Comparison of ENCODE assay signal across 26 cellular contexts in genomic region chr22:40394607-40395006, GRCh38. TPM values are rescaled to one million over a fixed set of nuclear protein-coding genes. Genes with fewer than 3 reads are reported as not detected.
DNase-seq lines count a peak whose midpoint lies in the region; ATAC-seq and TF ChIP-seq lines count a peak whose summit lies in the region.
"Had no signal": no experiment of that assay in that cellular context is flagged by ENCODE, and none has a peak within 500 bp of the region (broad histone marks: within the 10 kb centered on the region; RNA-seq: fewer than 3 reads in every experiment).

No MANE protein-coding gene starts in this region.

- H3K9me3 Mint-ChIP-seq in CD8-positive, alpha-beta T cell: no peaks in the 10 kb centered on the region
- H3K9me3 Mint-ChIP-seq in activated naive CD8-positive, alpha-beta T cell (ENCODE audit: low read depth): no peaks in the 10 kb centered on the region
- no peaks in the 10 kb centered on the region for H3K9me3 Mint-ChIP-seq in neural progenitor cell
- H3K9me3 Mint-ChIP-seq: activated T-helper 17 cell treated with anti-CD3 and anti-CD28 coated beads, Interleukin-2, amount 50 U/mL, for 72 hours; CD14-positive monocyte; nephron progenitor cell; stimulated activated effector memory CD8-positive, alpha-beta T cell treated with anti-CD3 and anti-CD28 coated beads, Interleukin-12 subunit alpha, Interleukin-12 subunit beta, amount 100 ng/mL, for 72 hours had no signal

- POLR2A ChIA-PET in CD8-positive, alpha-beta T cell (lab: Charles Lee): interaction anchor here (0.6 to 1.2 kb wide), 3 partner anchors 9 to 118 kb away, joined by 3 to 6 read pairs (median 3); no protein-coding TSS in a partner anchor

- no peak overlapping the region for H3K4me3 ChIP-seq in CD8-positive, alpha-beta T cell (ENCODE audit: low read depth, low read length)
- H3K4me3 ChIP-seq in neural progenitor cell: no peak overlapping the region
- H3K4me3 ChIP-seq: K562, lung, MG63, SJSA1 had no signal

- H3K79me2 ChIP-seq in neural progenitor cell (ENCODE audit: low read depth): peaks cover 10% of the 10 kb centered on the region

- H3K4me1 Mint-ChIP-seq in CD8-positive, alpha-beta T cell (ENCODE audit: low read depth): peaks cover 70% of the 10 kb centered on the region
- H3K4me1 Mint-ChIP-seq in activated naive CD8-positive, alpha-beta T cell (ENCODE audit: low read depth): peaks cover 81% of the 10 kb centered on the region
- H3K4me1 Mint-ChIP-seq in neural progenitor cell: peaks cover 26% of the 10 kb centered on the region

- no peak overlapping the region for H3K9ac ChIP-seq in neural progenitor cell

- H3K4me2 ChIP-seq in neural progenitor cell: no peak overlapping the region

- peaks cover 16% of the 10 kb centered on the region for H3K36me3 Mint-ChIP-seq in CD8-positive, alpha-beta T cell
- H3K36me3 Mint-ChIP-seq in activated naive CD8-positive, alpha-beta T cell: peaks cover 2% of the 10 kb centered on the region
- peaks cover 5% of the 10 kb centered on the region for H3K36me3 Mint-ChIP-seq in neural progenitor cell

- H3K27me3 ChIP-seq in CD8-positive, alpha-beta T cell (ENCODE audit: insufficient read depth, low read length): no peaks in the 10 kb centered on the region
- no peaks in the 10 kb centered on the region for H3K27me3 ChIP-seq in neural progenitor cell
- H3K27me3 ChIP-seq: MG63, SJSA1 had no signal

- H3F3A ChIP-seq in neural progenitor cell (ENCODE audit: low read depth): peaks cover 4% of the 10 kb centered on the region

- ATAC-seq in CD8-positive, alpha-beta T cell: no peak
- ATAC-seq: activated T-helper 17 cell treated with anti-CD3 and anti-CD28 coated beads, Interleukin-2, amount 50 U/mL, for 72 hours; K562; left cardiac atrium; stimulated activated effector memory CD8-positive, alpha-beta T cell treated with anti-CD3 and anti-CD28 coated beads, Interleukin-12 subunit alpha, Interleukin-12 subunit beta, amount 100 ng/mL, for 72 hours had no signal

- no peaks in the 10 kb centered on the region for H3K27me3 Mint-ChIP-seq in CD8-positive, alpha-beta T cell (ENCODE audit: low read depth)
- no peaks in the 10 kb centered on the region for H3K27me3 Mint-ChIP-seq in activated naive CD8-positive, alpha-beta T cell
- peaks cover 3% of the 10 kb centered on the region for H3K27me3 Mint-ChIP-seq in neural progenitor cell (ENCODE audit: insufficient read depth, low read depth)
- H3K27me3 Mint-ChIP-seq: activated T-helper 17 cell treated with anti-CD3 and anti-CD28 coated beads, Interleukin-2, amount 50 U/mL, for 72 hours had no signal

- H2AFZ ChIP-seq in neural progenitor cell (replicated peaks): no peak overlapping the region

- DNase-seq in CD8-positive, alpha-beta T cell: no peak
- peak; percentile 58 for DNase-seq in NCI-H2171 (lab: John Stamatoyannopoulos, UW)
- DNase-seq in neural progenitor cell (ENCODE audit: low spot score): no peak
- no peak for DNase-seq in activated CD4-positive, alpha-beta T cell treated with anti-CD3 and anti-CD28 coated beads for 4 hours
- DNase-seq in NCI-H1436 (lab: John Stamatoyannopoulos, UW): no peak
- DNase-seq in D341Med (ENCODE audit: low spot score): no peak
- DNase-seq: activated CD4-positive, alpha-beta T cell treated with anti-CD3 and anti-CD28 coated beads, Interleukin-2, amount 50 U/mL, for 48 hours; activated naive CD4-positive, alpha-beta T cell treated with anti-CD3 and anti-CD28 coated beads, Interleukin-2, amount 50 U/mL, for 16 hours; DMS 273 treated with DMSO at 0.1 percent for 48 hours; effector CD4-positive, alpha-beta T cell; hippocampal formation; left cardiac atrium; MG63; NCI-H2081 treated with DMSO at 0.1 percent for 48 hours; NCI-H748 treated with DMSO at 0.1 percent for 48 hours; nephron progenitor cell; stimulated activated CD4-positive, alpha-beta T cell treated with anti-CD3 and anti-CD28 coated beads, Interleukin-15, amount 100 ng/mL, for 24 hours; trophoblast cell had no signal

- H3K9me3 ChIP-seq in CD8-positive, alpha-beta T cell (ENCODE audit: low read length): no peaks in the 10 kb centered on the region
- H3K9me3 ChIP-seq in neural progenitor cell (ENCODE audit: low read depth): no peaks in the 10 kb centered on the region
- H3K9me3 ChIP-seq: MG63, SJSA1 had no signal

- no peak overlapping the region for H3K4me3 Mint-ChIP-seq in CD8-positive, alpha-beta T cell
- H3K4me3 Mint-ChIP-seq in activated naive CD8-positive, alpha-beta T cell: no peak overlapping the region
- H3K4me3 Mint-ChIP-seq in neural progenitor cell: no peak overlapping the region
- H3K4me3 Mint-ChIP-seq: activated T-helper 17 cell treated with anti-CD3 and anti-CD28 coated beads, Interleukin-2, amount 50 U/mL, for 72 hours; CD14-positive monocyte; nephron progenitor cell; stimulated activated effector memory CD8-positive, alpha-beta T cell treated with anti-CD3 and anti-CD28 coated beads, Interleukin-12 subunit alpha, Interleukin-12 subunit beta, amount 100 ng/mL, for 72 hours had no signal

- no peak for TF ChIP-seq CTCF in CD8-positive, alpha-beta T cell (IDR thresholded peaks at IDR 0.05)
- TF ChIP-seq CTCF in neural progenitor cell (IDR thresholded peaks at IDR 0.05): no peak

- H3K27ac Mint-ChIP-seq in CD8-positive, alpha-beta T cell: peak overlapping the region; percentile 76
- peak overlapping the region; percentile 72 for H3K27ac Mint-ChIP-seq in activated naive CD8-positive, alpha-beta T cell
- H3K27ac Mint-ChIP-seq in neural progenitor cell: peak overlapping the region; percentile 18
- H3K27ac Mint-ChIP-seq: activated T-helper 17 cell treated with anti-CD3 and anti-CD28 coated beads, Interleukin-2, amount 50 U/mL, for 72 hours; nephron progenitor cell; stimulated activated effector memory CD8-positive, alpha-beta T cell treated with anti-CD3 and anti-CD28 coated beads, Interleukin-12 subunit alpha, Interleukin-12 subunit beta, amount 100 ng/mL, for 72 hours had no signal

- H3K36me3 ChIP-seq in CD8-positive, alpha-beta T cell (ENCODE audit: insufficient read depth, low read length): no peaks in the 10 kb centered on the region
- no peaks in the 10 kb centered on the region for H3K36me3 ChIP-seq in neural progenitor cell
- H3K36me3 ChIP-seq: SJSA1 had no signal

- intact Hi-C loops in CD8-positive, alpha-beta T cell (cut with DNase I, micrococcal nuclease): no loop called here

- no peak overlapping the region for H3K27ac ChIP-seq in CD8-positive, alpha-beta T cell (ENCODE audit: low read depth, low read length)
- H3K27ac ChIP-seq in neural progenitor cell: no peak overlapping the region
- H3K27ac ChIP-seq: RWPE1, SJSA1 had no signal

- CTCF ChIA-PET in CD8-positive, alpha-beta T cell (lab: Charles Lee): interaction anchor here (0.7 to 1.7 kb wide), 2 partner anchors 10 to 20 kb away, joined by 3 to 6 read pairs; no protein-coding TSS in a partner anchor

- peaks cover 26% of the 10 kb centered on the region for H4K20me1 ChIP-seq in neural progenitor cell (ENCODE audit: low read depth)

- H3K4me1 ChIP-seq in CD8-positive, alpha-beta T cell (ENCODE audit: insufficient read depth, low read length): peaks cover 39% of the 10 kb centered on the region
- H3K4me1 ChIP-seq in neural progenitor cell: peaks cover 8% of the 10 kb centered on the region
- H3K4me1 ChIP-seq: SJSA1 had no signal

RNA-seq across cellular contexts. Expression of gene SGSM3, which starts 24.2 kb away (rescaled TPM):
- 10 to 100 TPM; 74.0 to 80.1 TPM for total RNA-seq in CD8-positive, alpha-beta T cell
- total RNA-seq in neural progenitor cell (ENCODE audit: low replicate concordance): 55.2 and 127 TPM in 2 replicates

RNA-seq across cellular contexts. Expression of gene ADSL, which starts 48.3 kb away (rescaled TPM):
- 10 to 100 TPM; 61.8 to 68.7 TPM for total RNA-seq in CD8-positive, alpha-beta T cell
- 135 and 181 TPM in 2 replicates for total RNA-seq in neural progenitor cell (ENCODE audit: low replicate concordance)

Comparison
In these comparisons a context has a peak if more than half of its experiments do, and no peak if none do; other contexts are left out.
1. H3K27ac Mint-ChIP-seq: peak in every context shown above with its lines; median percentile 76 in CD8-positive, alpha-beta T cell; 72 in activated naive CD8-positive, alpha-beta T cell; 18 in neural progenitor cell.